Comparison of ENCODE assay signal across 8 cellular contexts in the genomic region with DNA sequence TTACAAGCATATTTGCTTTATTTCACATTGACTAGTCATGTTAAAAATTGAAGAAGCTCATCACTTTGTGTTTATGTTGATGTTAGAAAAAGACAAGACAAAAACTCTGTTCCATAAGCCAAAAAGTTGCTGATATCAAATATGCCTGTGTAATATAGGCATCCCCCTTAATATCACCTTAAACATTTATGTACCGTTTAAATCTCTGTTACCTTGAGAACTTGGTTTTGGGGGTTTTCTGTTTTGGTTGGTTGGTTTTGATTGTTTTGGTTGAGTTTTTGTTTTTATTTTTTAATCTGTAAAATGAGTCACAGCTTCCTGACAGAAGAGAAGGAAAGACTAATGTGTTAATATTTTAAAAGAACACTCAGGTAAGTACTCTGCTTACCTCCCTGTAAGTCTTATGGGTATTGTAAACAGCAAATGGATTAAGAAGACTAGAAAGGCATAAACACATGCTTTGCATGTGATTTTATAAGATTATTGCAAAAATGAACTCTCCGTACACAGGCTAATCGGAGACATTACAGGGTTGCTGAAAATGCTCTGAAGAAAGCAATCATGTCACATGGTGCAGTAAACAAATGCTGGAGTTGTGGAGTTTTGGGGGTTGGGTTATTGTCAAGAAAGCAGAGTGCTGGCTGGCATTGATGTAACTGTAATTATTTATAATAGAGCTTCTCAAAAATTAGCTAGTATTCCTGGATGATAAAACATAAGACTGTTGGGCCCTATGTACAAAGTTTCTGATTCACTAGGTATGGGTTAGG.
DNase-seq lines count a peak whose midpoint lies in the region; ATAC-seq and TF ChIP-seq lines count a peak whose summit lies in the region.

No MANE protein-coding gene starts in this region.

- H3K79me2 ChIP-seq in KMS-11 (ENCODE audit: insufficient read depth, low read depth), result peaks cover 98% of the 10 kb centered on the region

- DNase-seq in dorsolateral prefrontal cortex, result no peak
- no peak for DNase-seq in H7
- DNase-seq in GM10248 (ENCODE audit: extremely low spot score), result no peak
- no peak for DNase-seq in dedifferentiated amniotic fluid mesenchymal stem cell (ENCODE audit: extremely low spot score)

- H3K27ac Mint-ChIP-seq in stimulated activated memory B cell treated with anti-CD40 and anti-IgM and Interleukin-4, amounts not matched to agents 10 μg/mL and 1 μg/mL and 100 μg/mL, for 72 hours, result peak overlapping the region; percentile 98

- H3K27me3 ChIP-seq in KMS-11 (ENCODE audit: insufficient read depth, low read depth) (no peaks in the 10 kb centered on the region), dorsolateral prefrontal cortex (no peaks in the 10 kb centered on the region), H7 (ENCODE audit: control insufficient read depth, insufficient read depth, low read length) (no peaks in the 10 kb centered on the region)

- no peaks in the 10 kb centered on the region for H3K27me3 Mint-ChIP-seq in stimulated activated memory B cell treated with anti-CD40 and anti-IgM and Interleukin-4, amounts not matched to agents 10 μg/mL and 1 μg/mL and 100 μg/mL, for 72 hours

- no peak overlapping the region; the same call in 1 of the 2 replicates for H2AFZ ChIP-seq in KMS-11 (ENCODE audit: low read depth)

- CTCF ChIA-PET in GM10248 (lab: Yijun Ruan, JAX), result interaction anchor here (0.8 to 2.4 kb wide), 8 partner anchors 12 to 273 kb away, joined by 3 to 10 read pairs (median 3); no protein-coding TSS in a partner anchor

- H3K36me3 Mint-ChIP-seq in stimulated activated memory B cell treated with anti-CD40 and anti-IgM and Interleukin-4, amounts not matched to agents 10 μg/mL and 1 μg/mL and 100 μg/mL, for 72 hours, result no peaks in the 10 kb centered on the region

- H3K9ac ChIP-seq in KMS-11, result peak overlapping the region; percentile 72

- peak; percentile 26 for ATAC-seq in GM19035 (IDR thresholded peaks at IDR 0.05; ENCODE audit: unreplicated experiment)
- ATAC-seq in stimulated activated memory B cell treated with anti-CD40 and anti-IgM and Interleukin-4, amounts not matched to agents 10 μg/mL and 1 μg/mL and 100 μg/mL, for 72 hours, result peak; percentile 59
- ATAC-seq in GM18517 (IDR thresholded peaks at IDR 0.05; ENCODE audit: unreplicated experiment), result no peak

- H3K4me2 ChIP-seq in KMS-11, result peak overlapping the region; percentile 85

- H3K27ac ChIP-seq in KMS-11 (peak overlapping the region; percentile 87), dorsolateral prefrontal cortex (peak overlapping the region in 35 of 59 donors; percentile 9 to 75 (median 45))

- no peak for TF ChIP-seq CTCF in KMS-11 (conservative IDR thresholded peaks at IDR 0.05; ENCODE audit: low read depth, low read length)
- no peak for TF ChIP-seq CTCF in dorsolateral prefrontal cortex (IDR thresholded peaks at IDR 0.05 in 54 of 56, conservative IDR thresholded peaks at IDR 0.05 in 2 of 56; ENCODE audit: low read depth in 1 of 56, partially characterized antibody in 56 of 56)
- no peak for TF ChIP-seq CTCF in GM10248 (IDR thresholded peaks at IDR 0.05; ENCODE audit: control extremely low read depth, extremely low read depth, low read depth, missing control alignments)

- peak overlapping the region; percentile 77 for H3K4me3 Mint-ChIP-seq in stimulated activated memory B cell treated with anti-CD40 and anti-IgM and Interleukin-4, amounts not matched to agents 10 μg/mL and 1 μg/mL and 100 μg/mL, for 72 hours

- POLR2A ChIA-PET in GM10248 (lab: Yijun Ruan, JAX), result no interaction called here

- no peaks in the 10 kb centered on the region for H4K20me1 ChIP-seq in KMS-11 (ENCODE audit: insufficient read depth)

- H3K9me3 Mint-ChIP-seq in stimulated activated memory B cell treated with anti-CD40 and anti-IgM and Interleukin-4, amounts not matched to agents 10 μg/mL and 1 μg/mL and 100 μg/mL, for 72 hours, result no peaks in the 10 kb centered on the region

- peaks cover 76% of the 10 kb centered on the region for H3K4me1 Mint-ChIP-seq in stimulated activated memory B cell treated with anti-CD40 and anti-IgM and Interleukin-4, amounts not matched to agents 10 μg/mL and 1 μg/mL and 100 μg/mL, for 72 hours

- H3K4me1 ChIP-seq in KMS-11 (ENCODE audit: low read depth, poor library complexity, severe bottlenecking), result peaks cover 89% of the 10 kb centered on the region

- intact Hi-C loops in dorsolateral prefrontal cortex (cut with DNase I), result no loop called here

- H3K36me3 ChIP-seq in KMS-11 (ENCODE audit: insufficient read depth), result no peaks in the 10 kb centered on the region
- H3K36me3 ChIP-seq in H7 (replicated peaks; ENCODE audit: control insufficient read depth, insufficient read depth, low read length), result no peaks in the 10 kb centered on the region

- H3K4me3 ChIP-seq in KMS-11 (IDR thresholded peaks at IDR 0.05; ENCODE audit: insufficient read depth, low read depth, low read length) (peak overlapping the region; percentile 77), dorsolateral prefrontal cortex (peak overlapping the region in 14 of 59 donors; percentile 6 to 49 (median 16)), H7 (ENCODE audit: insufficient read depth, low read depth, low read length) (no peak overlapping the region)
